In the genomic region with DNA sequence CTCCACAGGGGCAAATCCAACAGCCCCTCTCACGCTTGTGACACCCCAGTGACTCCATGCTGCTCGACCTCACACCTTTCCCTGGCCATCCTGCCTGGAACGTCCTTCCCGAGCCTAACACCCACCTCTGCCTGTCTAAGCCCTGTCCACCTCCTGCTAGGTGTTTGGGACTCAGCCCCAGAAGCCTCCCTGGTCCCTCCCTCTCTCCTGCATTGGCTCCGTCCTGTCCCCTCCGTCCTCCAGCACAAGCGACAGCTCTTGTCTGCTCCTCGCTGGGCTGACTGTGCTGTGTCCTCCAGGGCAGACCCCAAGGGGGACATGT, we compare ENCODE assay signal across 23 cellular contexts.
"Had no signal": no experiment of that assay in that cellular context is flagged by ENCODE, and none has a peak within 500 bp of the region (broad histone marks: within the 10 kb centered on the region; RNA-seq: fewer than 3 reads in every experiment).

No MANE protein-coding gene starts in this region.

- H3K36me3 ChIP-seq: esophagus squamous epithelium, heart right ventricle, left lung, right lobe of liver, suprapubic skin, transverse colon had no signal

- H3K27me3 ChIP-seq: right lobe of liver had no signal

- H3K9me3 ChIP-seq: esophagus squamous epithelium, heart right ventricle, left lung, right lobe of liver, suprapubic skin, transverse colon had no signal

- H3K4me3 ChIP-seq: coronary artery, esophagus squamous epithelium, heart right ventricle, left lung, right lobe of liver, suprapubic skin, transverse colon had no signal

- ATAC-seq: heart right ventricle; left cardiac atrium; left lung; naive thymus-derived CD4-positive, alpha-beta T cell; stimulated activated naive B cell treated with anti-CD40 and anti-IgM and Interleukin-4, amounts not matched to agents 10 μg/mL and 1 μg/mL and 100 μg/mL, for 72 hours; stimulated activated naive CD8-positive, alpha-beta T cell treated with anti-CD3 and anti-CD28 coated beads, Interleukin-15, amount 100 ng/mL, for 72 hours had no signal

- H3K4me3 Mint-ChIP-seq: naive thymus-derived CD4-positive, alpha-beta T cell; nephron; stimulated activated naive B cell treated with anti-CD40 and anti-IgM and Interleukin-4, amounts not matched to agents 10 μg/mL and 1 μg/mL and 100 μg/mL, for 72 hours; stimulated activated naive CD8-positive, alpha-beta T cell treated with anti-CD3 and anti-CD28 coated beads, Interleukin-15, amount 100 ng/mL, for 72 hours had no signal

- H3K27ac ChIP-seq: coronary artery, esophagus squamous epithelium, heart right ventricle, left lung, right lobe of liver, suprapubic skin, transverse colon had no signal

- H3K4me1 ChIP-seq: left lung, right lobe of liver, transverse colon had no signal

- DNase-seq: dermis blood vessel endothelial cell; effector memory CD4-positive, alpha-beta T cell; erythroblast; esophagus squamous epithelium; foreskin melanocyte; glutamatergic neuron; heart right ventricle; hippocampal formation; left cardiac atrium; midbrain; naive thymus-derived CD4-positive, alpha-beta T cell; retina; right lobe of liver; small intestine; stimulated activated CD4-positive, alpha-beta T cell treated with anti-CD3 and anti-CD28 coated beads, Interleukin-15, amount 100 ng/mL, for 24 hours; stimulated activated CD4-positive, alpha-beta T cell treated with anti-CD3 and anti-CD28 coated beads, Interleukin-2, amount 100 ng/mL, for 48 hours; stimulated activated naive B cell treated with anti-CD40 and anti-IgM and Interleukin-4, amounts not matched to agents 10 μg/mL and 1 μg/mL and 100 μg/mL, for 72 hours; stimulated activated naive CD8-positive, alpha-beta T cell treated with anti-CD3 and anti-CD28 coated beads, Interleukin-15, amount 100 ng/mL, for 72 hours; transverse colon had no signal

- H3K27ac Mint-ChIP-seq: nephron; stimulated activated naive B cell treated with anti-CD40 and anti-IgM and Interleukin-4, amounts not matched to agents 10 μg/mL and 1 μg/mL and 100 μg/mL, for 72 hours had no signal
